ENCODE assay signal across 19 cellular contexts in the genomic region with DNA sequence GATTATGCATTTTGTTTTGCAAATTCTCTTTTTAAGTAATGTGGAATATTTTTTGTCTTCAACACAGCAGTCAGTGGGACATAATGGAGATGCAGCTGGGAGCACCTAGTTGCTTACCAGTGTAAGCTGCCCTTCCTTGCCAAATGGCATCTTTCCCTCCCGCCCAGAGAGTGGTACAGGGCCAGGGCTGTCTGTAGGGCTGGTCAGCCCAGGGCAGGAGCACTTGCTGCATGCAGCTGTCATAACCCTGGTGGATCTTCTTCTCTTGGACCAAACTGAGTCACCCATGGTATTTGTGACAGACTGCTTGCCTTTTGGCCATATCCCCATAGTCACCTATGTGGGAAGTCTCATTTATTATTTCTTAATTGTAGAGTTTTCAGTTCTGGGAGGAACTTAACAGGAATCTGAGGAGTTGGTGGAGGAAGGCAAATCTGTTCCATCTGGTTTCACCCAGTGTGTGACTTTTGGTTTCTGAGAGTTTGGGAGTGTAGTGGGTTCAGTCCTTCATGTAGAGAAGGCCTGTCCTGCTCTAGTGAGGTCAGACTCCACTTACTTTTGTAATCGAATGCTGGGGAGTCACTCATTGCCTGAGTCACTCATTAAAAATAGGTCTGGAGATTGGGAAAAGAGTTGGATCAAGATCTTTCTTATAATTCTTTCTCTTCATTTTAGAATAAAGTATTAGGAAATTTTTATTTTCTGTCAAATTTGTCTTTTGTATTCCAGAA.
"Had no signal": no experiment of that assay in that cellular context is flagged by ENCODE, and none has a peak within 500 bp of the region (broad histone marks: within the 10 kb centered on the region; RNA-seq: fewer than 3 reads in every experiment).

No MANE protein-coding gene starts in this region.

- H3K36me3 ChIP-seq: esophagus squamous epithelium, neutrophil, transverse colon had no signal

- H3K4me1 Mint-ChIP-seq: activated CD4-positive, alpha-beta T cell treated with anti-CD3 and anti-CD28 coated beads, Interleukin-2, amount 10 ng/mL, durations not matched to agents 24 days and 14 days; naive thymus-derived CD4-positive, alpha-beta T cell had no signal

- H3K9me3 ChIP-seq: esophagus squamous epithelium, neutrophil, transverse colon had no signal

- H3K27ac ChIP-seq: esophagus squamous epithelium, neutrophil, skin epidermis, transverse colon had no signal

- H3K27ac Mint-ChIP-seq: activated CD4-positive, alpha-beta T cell treated with anti-CD3 and anti-CD28 coated beads, Interleukin-2, amount 10 ng/mL, durations not matched to agents 24 days and 14 days; activated naive CD8-positive, alpha-beta T cell; naive thymus-derived CD4-positive, alpha-beta T cell; T-helper 2 cell treated with Interferon-gamma antibody and Interleukin-4, amounts not matched to agents 5 μg/mL and 100 μg/mL, for 36 hours had no signal

- H3K4me3 Mint-ChIP-seq: activated CD4-positive, alpha-beta T cell treated with anti-CD3 and anti-CD28 coated beads, Interleukin-2, amount 10 ng/mL, durations not matched to agents 24 days and 14 days; activated naive CD8-positive, alpha-beta T cell; naive thymus-derived CD4-positive, alpha-beta T cell; T-helper 2 cell treated with Interferon-gamma antibody and Interleukin-4, amounts not matched to agents 5 μg/mL and 100 μg/mL, for 36 hours had no signal

- H3K36me3 Mint-ChIP-seq: activated naive CD8-positive, alpha-beta T cell; naive thymus-derived CD4-positive, alpha-beta T cell had no signal

- DNase-seq: activated CD4-positive, alpha-beta T cell treated with anti-CD3 and anti-CD28 coated beads, Interleukin-2, amount 10 ng/mL, durations not matched to agents 24 days and 14 days; activated CD4-positive, CD25-positive, alpha-beta regulatory T cell; activated CD8-positive, alpha-beta memory T cell treated with anti-CD3 and anti-CD28 coated beads for 24 hours; activated gamma-delta T cell treated with Interleukin-2 at 50 U/mL for 16 hours; aorta; esophagus squamous epithelium; foreskin melanocyte; head of caudate nucleus; naive thymus-derived CD4-positive, alpha-beta T cell; stimulated activated CD4-positive, alpha-beta T cell treated with anti-CD3 and anti-CD28 coated beads, Interleukin-4, amount 100 ng/mL, for 24 hours; stimulated activated naive CD4-positive, alpha-beta T cell; substantia nigra; SW 1271; transverse colon had no signal

- H3K4me3 ChIP-seq: esophagus squamous epithelium, lung, skin epidermis, transverse colon had no signal

- ATAC-seq: naive thymus-derived CD4-positive, alpha-beta T cell had no signal

- H3K4me1 ChIP-seq: esophagus squamous epithelium, transverse colon had no signal

- H3K9me3 Mint-ChIP-seq: activated CD4-positive, alpha-beta T cell treated with anti-CD3 and anti-CD28 coated beads, Interleukin-2, amount 10 ng/mL, durations not matched to agents 24 days and 14 days; naive thymus-derived CD4-positive, alpha-beta T cell; T-helper 2 cell treated with Interferon-gamma antibody and Interleukin-4, amounts not matched to agents 5 μg/mL and 100 μg/mL, for 36 hours had no signal
